21 cellular contexts compared by ENCODE assay signal in genomic region chr7:158275711-158276413, GRCh38.
"Had no signal": no experiment of that assay in that cellular context is flagged by ENCODE, and none has a peak within 500 bp of the region (broad histone marks: within the 10 kb centered on the region; RNA-seq: fewer than 3 reads in every experiment).

No MANE protein-coding gene starts in this region.

- DNase-seq: activated CD4-positive, alpha-beta T cell treated with anti-CD3 and anti-CD28 coated beads, Interleukin-2, amount 10 ng/mL, durations not matched to agents 24 days and 14 days; activated CD8-positive, alpha-beta T cell treated with anti-CD3 and anti-CD28 coated beads for 36 hours; activated naive CD4-positive, alpha-beta T cell treated with anti-CD3 and anti-CD28 coated beads for 36 hours; activated T-cell treated with anti-CD3 and anti-CD28 coated beads, Interleukin-2, amount 50 U/mL, for 1 hour; dermis blood vessel endothelial cell; effector memory CD4-positive, alpha-beta T cell; left cardiac atrium; stimulated activated CD4-positive, alpha-beta T cell treated with anti-CD3 and anti-CD28 coated beads, Interleukin-12 subunit alpha, Interleukin-12 subunit beta, amount 100 ng/mL, for 4 hours; stimulated activated CD4-positive, alpha-beta T cell treated with anti-CD3 and anti-CD28 coated beads, Interleukin-1b, Interleukin-23, amount 100 ng/mL, for 48 hours; stimulated activated naive CD4-positive, alpha-beta T cell treated with Interleukin-2 at 50 U/mL for 16 hours; substantia nigra; T1000 had no signal

- H3K9me3 Mint-ChIP-seq: activated CD4-positive, alpha-beta T cell treated with anti-CD3 and anti-CD28 coated beads, Interleukin-2, amount 10 ng/mL, durations not matched to agents 24 days and 14 days; activated CD8-positive, alpha-beta T cell treated with anti-CD3 and anti-CD28 coated beads for 36 hours; activated naive CD4-positive, alpha-beta T cell treated with anti-CD3 and anti-CD28 coated beads for 36 hours; activated T-helper 17 cell treated with anti-CD3 and anti-CD28 coated beads, Interleukin-2, amount 50 U/mL, for 72 hours; mesothelial cell of epicardium had no signal

- H3K9me3 ChIP-seq: ascending aorta, esophagus muscularis mucosa, gastroesophageal sphincter, ovary had no signal

- H3K4me1 ChIP-seq: ascending aorta, esophagus muscularis mucosa, gastroesophageal sphincter, tibial nerve had no signal

- H3K27ac ChIP-seq: ascending aorta, esophagus muscularis mucosa, gastroesophageal sphincter, ovary had no signal

- H3K27ac Mint-ChIP-seq: activated CD4-positive, alpha-beta T cell treated with anti-CD3 and anti-CD28 coated beads, Interleukin-2, amount 10 ng/mL, durations not matched to agents 24 days and 14 days; activated CD8-positive, alpha-beta T cell treated with anti-CD3 and anti-CD28 coated beads for 36 hours; activated naive CD4-positive, alpha-beta T cell treated with anti-CD3 and anti-CD28 coated beads for 36 hours; activated T-helper 17 cell treated with anti-CD3 and anti-CD28 coated beads, Interleukin-2, amount 50 U/mL, for 72 hours; mesothelial cell of epicardium had no signal

- H3K4me1 Mint-ChIP-seq: activated CD4-positive, alpha-beta T cell treated with anti-CD3 and anti-CD28 coated beads, Interleukin-2, amount 10 ng/mL, durations not matched to agents 24 days and 14 days; activated T-helper 17 cell treated with anti-CD3 and anti-CD28 coated beads, Interleukin-2, amount 50 U/mL, for 72 hours; mesothelial cell of epicardium had no signal

- H3K4me3 Mint-ChIP-seq: activated CD4-positive, alpha-beta T cell treated with anti-CD3 and anti-CD28 coated beads, Interleukin-2, amount 10 ng/mL, durations not matched to agents 24 days and 14 days; activated CD8-positive, alpha-beta T cell treated with anti-CD3 and anti-CD28 coated beads for 36 hours; activated naive CD4-positive, alpha-beta T cell treated with anti-CD3 and anti-CD28 coated beads for 36 hours; activated T-helper 17 cell treated with anti-CD3 and anti-CD28 coated beads, Interleukin-2, amount 50 U/mL, for 72 hours; mesothelial cell of epicardium had no signal

- H3K36me3 ChIP-seq: ascending aorta, esophagus muscularis mucosa, gastroesophageal sphincter, ovary, tibial nerve had no signal

- H3K27me3 Mint-ChIP-seq: activated CD4-positive, alpha-beta T cell treated with anti-CD3 and anti-CD28 coated beads, Interleukin-2, amount 10 ng/mL, durations not matched to agents 24 days and 14 days; activated CD8-positive, alpha-beta T cell treated with anti-CD3 and anti-CD28 coated beads for 36 hours; activated T-helper 17 cell treated with anti-CD3 and anti-CD28 coated beads, Interleukin-2, amount 50 U/mL, for 72 hours had no signal

- H3K4me3 ChIP-seq: ascending aorta, esophagus muscularis mucosa, gastroesophageal sphincter, lung, ovary, tibial nerve had no signal

- H3K36me3 Mint-ChIP-seq: mesothelial cell of epicardium had no signal

- ATAC-seq: activated CD8-positive, alpha-beta T cell treated with anti-CD3 and anti-CD28 coated beads for 36 hours; activated T-helper 17 cell treated with anti-CD3 and anti-CD28 coated beads, Interleukin-2, amount 50 U/mL, for 72 hours; gastroesophageal sphincter; left cardiac atrium had no signal

- FAIRE-seq: endothelial cell of umbilical vein had no signal
